8 cellular contexts compared by ENCODE assay signal in genomic region chr1:44377925-44378784, GRCh38. TPM values are rescaled to one million over a fixed set of nuclear protein-coding genes. Genes with fewer than 3 reads are reported as not detected.
A peak's percentile ranks its signal among the peaks of the same experiment; 100 is the strongest.
DNase-seq lines count a peak whose midpoint lies in the region; ATAC-seq and TF ChIP-seq lines count a peak whose summit lies in the region.

No MANE protein-coding gene starts in this region.

- DNase-seq in CD8-positive, alpha-beta memory T cell, result peak; percentile 7 to 57 (median 11)
- no peak for DNase-seq in HFF-Myc (ENCODE audit: extremely low read depth, low read depth)
- DNase-seq in OCI-M1 (lab: John Stamatoyannopoulos, UW), result peak; percentile 80
- peak; percentile 33 for DNase-seq in activated naive CD4-positive, alpha-beta T cell treated with Interleukin-2 at 50 U/mL for 16 hours
- DNase-seq in heart left ventricle, result peak in 3 of 5 donors; percentile 30 to 50 (median 35)
- DNase-seq in pulmonary artery endothelial cell (ENCODE audit: low read depth, low spot score), result peak; percentile 22

- ATAC-seq in heart left ventricle (peak in 1 of 4 donors; percentile 50), GM19324 (IDR thresholded peaks at IDR 0.05; ENCODE audit: low FRiP score, unreplicated experiment) (no peak), GM19351 (IDR thresholded peaks at IDR 0.05; ENCODE audit: unreplicated experiment) (no peak)

- no peaks in the 10 kb centered on the region for H3K9me3 Mint-ChIP-seq in CD8-positive, alpha-beta memory T cell

- H3K27ac ChIP-seq in CD8-positive, alpha-beta memory T cell (ENCODE audit: low read depth, low read length), result no peak overlapping the region
- no peak overlapping the region for H3K27ac ChIP-seq in heart left ventricle

- H3K4me3 ChIP-seq in CD8-positive, alpha-beta memory T cell (ENCODE audit: low read length), result no peak overlapping the region
- H3K4me3 ChIP-seq in HFF-Myc (replicated peaks; ENCODE audit: low read depth, low read length) (no peak overlapping the region), heart left ventricle (no peak overlapping the region)

- H3K4me3 Mint-ChIP-seq in CD8-positive, alpha-beta memory T cell, result no peak overlapping the region

- no peaks in the 10 kb centered on the region for H3K27me3 ChIP-seq in CD8-positive, alpha-beta memory T cell (ENCODE audit: insufficient read depth, low read length, poor library complexity, severe bottlenecking)
- no peaks in the 10 kb centered on the region for H3K27me3 ChIP-seq in heart left ventricle

- H3K36me3 ChIP-seq in CD8-positive, alpha-beta memory T cell (ENCODE audit: insufficient read depth, low read length), result no peaks in the 10 kb centered on the region
- no peaks in the 10 kb centered on the region for H3K36me3 ChIP-seq in heart left ventricle

- no peaks in the 10 kb centered on the region for H3K9me3 ChIP-seq in CD8-positive, alpha-beta memory T cell (ENCODE audit: low read length)
- no peaks in the 10 kb centered on the region for H3K9me3 ChIP-seq in heart left ventricle

- H3K4me1 Mint-ChIP-seq in CD8-positive, alpha-beta memory T cell, result no peaks in the 10 kb centered on the region

- intact Hi-C loops in heart left ventricle (cut with DNase I), result loop anchor here (1.0 to 10.0 kb wide), 10 partner anchors 119 to 277 kb away; no protein-coding TSS in a partner anchor

- peak; percentile 80 for TF ChIP-seq CTCF in HFF-Myc (IDR thresholded peaks at IDR 0.05; ENCODE audit: low read depth, low read length, missing control alignments)
- peak; percentile 59 to 85 (median 74) for TF ChIP-seq CTCF in heart left ventricle (IDR thresholded peaks at IDR 0.05)

- POLR2A ChIA-PET in CD8-positive, alpha-beta memory T cell (lab: Charles Lee), result no interaction called here

- 56 to 69% (median 63%) methylated on average over 12 of the region's 12 CpGs for WGBS in heart left ventricle, 4 donors

- CTCF ChIA-PET in CD8-positive, alpha-beta memory T cell (lab: Charles Lee), result interaction anchor here (0.6 to 3.6 kb wide), 5 partner anchors 8 to 274 kb away, joined by 3 to 26 read pairs (median 4); no protein-coding TSS in a partner anchor

- no peaks in the 10 kb centered on the region for H3K4me1 ChIP-seq in CD8-positive, alpha-beta memory T cell (ENCODE audit: insufficient read depth, low read length)
- no peaks in the 10 kb centered on the region for H3K4me1 ChIP-seq in heart left ventricle

- peaks cover 0 to 9% of the 10 kb centered on the region in 2 donors for H3K27me3 Mint-ChIP-seq in CD8-positive, alpha-beta memory T cell

- H3K27ac Mint-ChIP-seq in CD8-positive, alpha-beta memory T cell, result no peak overlapping the region

- TF ChIP-seq POLR2A in heart left ventricle (IDR thresholded peaks at IDR 0.05), result no peak

- no peaks in the 10 kb centered on the region for H3K36me3 Mint-ChIP-seq in CD8-positive, alpha-beta memory T cell

RNA-seq across cellular contexts. Expression of gene ERI3, which starts 23.1 kb away (rescaled TPM):
- total RNA-seq in CD8-positive, alpha-beta memory T cell, result 10 to 100 TPM; 53.8 to 59.9 TPM
- polyA plus RNA-seq in CD8-positive, alpha-beta memory T cell, result 36.1 TPM
- total RNA-seq in heart left ventricle (10 to 100 TPM; 42.0 to 57.0 (median 48.0) TPM), pulmonary artery endothelial cell (40.0 and 43.9 TPM in 2 replicates)
- 10 to 100 TPM; 29.8 to 68.9 TPM for polyA plus RNA-seq in heart left ventricle

RNA-seq across cellular contexts. Expression of gene RNF220, which starts 26.9 kb away (rescaled TPM):
- total RNA-seq in CD8-positive, alpha-beta memory T cell, result 100 to 1,000 TPM; 115 TPM
- polyA plus RNA-seq in CD8-positive, alpha-beta memory T cell, result 104 TPM
- 100 to 1,000 TPM in 2 of 9 donors, 10 to 100 TPM in 7; 55.5 to 108 (median 62.4) TPM for total RNA-seq in heart left ventricle
- polyA plus RNA-seq in heart left ventricle, result 10 to 100 TPM; 54.2 to 95.1 TPM
- 67.6 and 76.7 TPM in 2 replicates for total RNA-seq in pulmonary artery endothelial cell
